8 cellular contexts compared by ENCODE assay signal in the genomic region with DNA sequence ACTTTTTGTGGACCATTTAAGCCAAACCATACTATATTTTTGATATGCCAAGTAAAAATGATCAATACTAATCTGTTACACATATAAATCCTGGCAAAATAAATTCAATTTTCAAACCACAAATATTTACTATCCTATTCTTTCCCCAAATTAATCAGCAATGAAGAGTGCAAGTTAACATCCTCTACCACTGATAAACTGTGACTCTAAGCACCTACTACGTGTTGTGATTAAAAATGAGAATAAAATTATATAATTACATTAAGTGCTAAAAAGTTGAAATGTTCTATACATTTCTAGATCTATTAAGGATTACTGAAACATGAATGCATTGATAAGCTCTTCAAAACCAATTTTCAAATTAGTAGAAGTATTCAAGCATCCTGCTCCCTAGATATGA. TPM values are rescaled to one million over a fixed set of nuclear protein-coding genes. Genes with fewer than 3 reads are reported as not detected.
DNase-seq lines count a peak whose midpoint lies in the region; ATAC-seq and FAIRE-seq lines count a peak whose summit lies in the region.

No MANE protein-coding gene starts in this region.

- DNase-seq in natural killer cell treated with Interleukin-12 subunit alpha and Interleukin-12 subunit beta and Interleukin-15 and Interleukin-18, amount 100 ng/mL, for 72 hours (ENCODE audit: low spot score), result no peak
- no peak for DNase-seq in RPMI8226

- no peaks in the 10 kb centered on the region for H3K9me3 Mint-ChIP-seq in natural killer cell treated with Interleukin-12 subunit alpha and Interleukin-12 subunit beta and Interleukin-15 and Interleukin-18, amount 100 ng/mL, for 72 hours

- H3K27me3 ChIP-seq in BLaER1, result no peaks in the 10 kb centered on the region

- H3K4me3 ChIP-seq in BLaER1, result peak overlapping the region; percentile 89

- H3K9me3 ChIP-seq in BLaER1 (peaks cover 11% of the 10 kb centered on the region), KOPT-K1 (ENCODE audit: insufficient read depth, low read length, poor library complexity, severe bottlenecking) (no peaks in the 10 kb centered on the region)

- H3K27me3 Mint-ChIP-seq in natural killer cell treated with Interleukin-12 subunit alpha and Interleukin-12 subunit beta and Interleukin-15 and Interleukin-18, amount 100 ng/mL, for 72 hours, result peaks cover 0 to 6% of the 10 kb centered on the region in 2 donors

- FAIRE-seq in colon (lab: Jason Lieb, UNC), result peak; percentile 96

- peak overlapping the region; percentile 91 for H3K9ac ChIP-seq in BLaER1

- H3K4me1 ChIP-seq in BLaER1, result peaks cover 23% of the 10 kb centered on the region

- H3K27ac ChIP-seq in BLaER1, result peak overlapping the region; percentile 90
- peak overlapping the region; percentile 88 for H3K27ac ChIP-seq in KOPT-K1 (ENCODE audit: low read depth, low read length, poor library complexity, severe bottlenecking)

- H3K36me3 Mint-ChIP-seq in natural killer cell treated with Interleukin-12 subunit alpha and Interleukin-12 subunit beta and Interleukin-15 and Interleukin-18, amount 100 ng/mL, for 72 hours, result peaks cover 7% of the 10 kb centered on the region

- peak overlapping the region; percentile 49 for H3K4me2 ChIP-seq in BLaER1

- peaks cover 45% of the 10 kb centered on the region for H4K20me1 ChIP-seq in BLaER1

- H3K36me3 ChIP-seq in BLaER1, result peaks cover 8% of the 10 kb centered on the region; the same call in 1 of the 2 replicates
- H3K36me3 ChIP-seq in KOPT-K1 (ENCODE audit: insufficient read depth, low read length), result peaks cover 19% of the 10 kb centered on the region

- peak overlapping the region; percentile 55 to 78 for H3K27ac Mint-ChIP-seq in natural killer cell treated with Interleukin-12 subunit alpha and Interleukin-12 subunit beta and Interleukin-15 and Interleukin-18, amount 100 ng/mL, for 72 hours

- peaks cover 17 to 32% of the 10 kb centered on the region in 2 donors for H3K4me1 Mint-ChIP-seq in natural killer cell treated with Interleukin-12 subunit alpha and Interleukin-12 subunit beta and Interleukin-15 and Interleukin-18, amount 100 ng/mL, for 72 hours (ENCODE audit: low read depth in 2 of 2)

- ATAC-seq in natural killer cell treated with Interleukin-12 subunit alpha and Interleukin-12 subunit beta and Interleukin-15 and Interleukin-18, amount 100 ng/mL, for 72 hours, result no peak
- ATAC-seq in HG03025 (IDR thresholded peaks at IDR 0.05; ENCODE audit: low FRiP score, unreplicated experiment) (no peak), HG03159 (IDR thresholded peaks at IDR 0.05; ENCODE audit: unreplicated experiment) (no peak), GM19397 (IDR thresholded peaks at IDR 0.05; ENCODE audit: unreplicated experiment) (no peak)

- peak overlapping the region; percentile 88 for H3K4me3 Mint-ChIP-seq in natural killer cell treated with Interleukin-12 subunit alpha and Interleukin-12 subunit beta and Interleukin-15 and Interleukin-18, amount 100 ng/mL, for 72 hours

RNA-seq across cellular contexts. Expression of a gene that starts 3.4 kb away (rescaled TPM):
- 10 to 100 TPM in 1 of 2 donors, 1 to 10 TPM in 1; 9.3 to 11.2 TPM for total RNA-seq in natural killer cell treated with Interleukin-12 subunit alpha and Interleukin-12 subunit beta and Interleukin-15 and Interleukin-18, amount 100 ng/mL, for 72 hours

RNA-seq across cellular contexts. Expression of a gene that starts 31.2 kb away (rescaled TPM):
- total RNA-seq in natural killer cell treated with Interleukin-12 subunit alpha and Interleukin-12 subunit beta and Interleukin-15 and Interleukin-18, amount 100 ng/mL, for 72 hours, result 100 to 1,000 TPM; 174 to 194 TPM
